In the genomic region with DNA sequence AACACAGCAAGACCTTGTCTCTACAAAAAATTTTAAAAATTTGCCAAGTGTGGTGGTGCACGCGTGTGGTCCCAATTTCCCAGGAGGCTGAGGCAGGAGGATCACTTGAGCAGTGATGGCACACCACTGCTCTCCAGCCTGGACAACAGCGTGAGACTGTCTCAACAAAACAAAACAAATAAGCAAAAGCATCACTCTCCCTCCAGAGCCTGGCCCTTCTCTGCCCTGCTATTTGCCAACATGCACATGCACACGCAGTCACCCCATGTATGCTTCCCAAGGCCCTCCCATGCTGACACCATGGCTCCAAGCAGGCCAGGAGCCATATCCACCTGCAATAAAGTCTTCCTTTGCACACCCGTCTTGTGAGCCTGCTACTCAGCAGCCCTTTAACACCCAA, we compare ENCODE assay signal across 29 cellular contexts. TPM values are rescaled to one million over a fixed set of nuclear protein-coding genes. Genes with fewer than 3 reads are reported as not detected.
DNase-seq lines count a peak whose midpoint lies in the region; ATAC-seq, FAIRE-seq and TF ChIP-seq lines count a peak whose summit lies in the region.
"Had no signal": no experiment of that assay in that cellular context is flagged by ENCODE, and none has a peak within 500 bp of the region (broad histone marks: within the 10 kb centered on the region; RNA-seq: fewer than 3 reads in every experiment).

No MANE protein-coding gene starts in this region.

- peak overlapping the region; percentile 100 for H3K27ac Mint-ChIP-seq in endothelial cell (ENCODE audit: unreplicated experiment)
- H3K27ac Mint-ChIP-seq: activated naive CD8-positive, alpha-beta T cell treated with anti-CD3 and anti-CD28 coated beads, Interleukin-2, amount 10 ng/mL, durations not matched to agents 7 days and 5 days; nephron progenitor cell had no signal

- H3K9me3 ChIP-seq in mammary epithelial cell (replicated peaks; ENCODE audit: insufficient read depth, low read length), result no peaks in the 10 kb centered on the region
- H3K9me3 ChIP-seq in breast epithelium, result no peaks in the 10 kb centered on the region
- no peaks in the 10 kb centered on the region for H3K9me3 ChIP-seq in Loucy (ENCODE audit: insufficient read depth, low read depth, low read length)
- no peaks in the 10 kb centered on the region for H3K9me3 ChIP-seq in sigmoid colon
- no peaks in the 10 kb centered on the region for H3K9me3 ChIP-seq in Peyer's patch
- H3K9me3 ChIP-seq: ascending aorta, left lung, pancreas, right atrium auricular region, spleen, tibial nerve had no signal

- no peaks in the 10 kb centered on the region for H3F3A ChIP-seq in Loucy (ENCODE audit: low read depth)

- H2AFZ ChIP-seq in mammary epithelial cell (ENCODE audit: low read depth, low read length), result no peak overlapping the region
- no peak overlapping the region for H2AFZ ChIP-seq in Loucy (ENCODE audit: low read length)

- BruUV-seq in mammary epithelial cell (replicated peaks; lab: Mats Ljungman, UMichigan), result no TSS peak

- H3K4me3 ChIP-seq in mammary epithelial cell (replicated peaks in 1 of 3; ENCODE audit: insufficient read depth in 1 of 3, low read depth in 2 of 3, low read length in 3 of 3), result no peak overlapping the region
- H3K4me3 ChIP-seq in breast epithelium, result no peak overlapping the region
- H3K4me3 ChIP-seq in Loucy (ENCODE audit: low read length, poor library complexity, severe bottlenecking), result peak overlapping the region; percentile 20
- no peak overlapping the region for H3K4me3 ChIP-seq in sigmoid colon
- H3K4me3 ChIP-seq in Peyer's patch, result no peak overlapping the region
- H3K4me3 ChIP-seq: ascending aorta, GM12878, right atrium auricular region, tibial nerve had no signal

- ATAC-seq in left cardiac atrium, result no peak
- ATAC-seq: GM12878, left lung, pancreas, T-cell had no signal

- in situ Hi-C loops in mammary epithelial cell (cut with MboI; ENCODE audit: low sequenced_read_pairs in 2 of 2), result no loop called here

- peaks cover 21% of the 10 kb centered on the region for H3K27me3 Mint-ChIP-seq in endothelial cell (ENCODE audit: unreplicated experiment)
- H3K27me3 Mint-ChIP-seq: activated naive CD8-positive, alpha-beta T cell treated with anti-CD3 and anti-CD28 coated beads, Interleukin-2, amount 10 ng/mL, durations not matched to agents 7 days and 5 days; T-cell had no signal

- H3K9ac ChIP-seq in mammary epithelial cell (ENCODE audit: insufficient read depth, low read length) (no peak overlapping the region), Loucy (ENCODE audit: low read depth, low read length, poor library complexity, severe bottlenecking) (no peak overlapping the region)

- H3K36me3 ChIP-seq in mammary epithelial cell (ENCODE audit: insufficient read depth, low read length) (no peaks in the 10 kb centered on the region), breast epithelium (no peaks in the 10 kb centered on the region), Loucy (ENCODE audit: insufficient read depth, low read length) (no peaks in the 10 kb centered on the region), sigmoid colon (no peaks in the 10 kb centered on the region), Peyer's patch (no peaks in the 10 kb centered on the region)
- H3K36me3 ChIP-seq: ascending aorta, left lung, pancreas, right atrium auricular region, spleen, tibial nerve had no signal

- WGBS in mammary epithelial cell (ENCODE audit: low coverage, missing lambda C conversion rate), result 95% methylated on average over 5 of the region's 5 CpGs
- 93% methylated on average over 5 of the region's 5 CpGs for WGBS in sigmoid colon, 2 donors

- no peak for TF ChIP-seq CTCF in mammary epithelial cell (conservative IDR thresholded peaks at IDR 0.05 in 1 of 2, IDR thresholded peaks at IDR 0.05 in 1 of 2; ENCODE audit: extremely low read depth in 1 of 2, insufficient read depth in 1 of 2, low read depth in 1 of 2, low read length in 2 of 2)
- no peak for TF ChIP-seq CTCF in breast epithelium (IDR thresholded peaks at IDR 0.05)
- no peak for TF ChIP-seq CTCF in Loucy (conservative IDR thresholded peaks at IDR 0.05; ENCODE audit: low read length)
- no peak for TF ChIP-seq CTCF in endothelial cell (IDR thresholded peaks at IDR 0.05; ENCODE audit: unreplicated experiment)
- no peak for TF ChIP-seq CTCF in sigmoid colon (IDR thresholded peaks at IDR 0.05)
- TF ChIP-seq CTCF in Peyer's patch (IDR thresholded peaks at IDR 0.05), result no peak

- H3K4me1 Mint-ChIP-seq in endothelial cell (ENCODE audit: unreplicated experiment), result peaks cover 20% of the 10 kb centered on the region

- peak overlapping the region; percentile 37 for H3K4me2 ChIP-seq in mammary epithelial cell (ENCODE audit: insufficient read depth, low read depth, low read length)
- H3K4me2 ChIP-seq in Loucy (ENCODE audit: low read depth, low read length, poor library complexity, severe bottlenecking), result peak overlapping the region; percentile 99

- intact Hi-C loops in mammary epithelial cell (cut with micrococcal nuclease), result loop anchor here (5.0 kb wide), 1 partner anchor 118 kb away; a partner anchor contains a TSS
- intact Hi-C loops in breast epithelium (cut with DNase I; ENCODE audit: low total_unique reads), result no loop called here
- intact Hi-C loops in sigmoid colon (cut with DNase I), result loop anchor here (5.0 kb wide), 2 partner anchors 42 to 348 kb away; no protein-coding TSS in a partner anchor
- intact Hi-C loops in left cardiac atrium (cut with DNase I), result loop anchor here in 1 of 2 donors (10.0 kb wide), 1 partner anchor 116 kb away; a partner anchor contains a TSS

- H3K79me2 ChIP-seq in mammary epithelial cell (ENCODE audit: insufficient read depth, low read length), result peaks cover 49% of the 10 kb centered on the region
- H3K79me2 ChIP-seq in Loucy (ENCODE audit: insufficient read depth, low read length), result peaks cover 26% of the 10 kb centered on the region

- H3K4me1 ChIP-seq in mammary epithelial cell (ENCODE audit: insufficient read depth, low read length) (peaks cover 6% of the 10 kb centered on the region), breast epithelium (peaks cover 5 to 9% of the 10 kb centered on the region in 2 donors), Loucy (ENCODE audit: insufficient read depth, low read length, poor library complexity, severe bottlenecking) (peaks cover 20% of the 10 kb centered on the region), sigmoid colon (peaks cover 0 to 34% (median 30%) of the 10 kb centered on the region in 4 donors), Peyer's patch (peaks cover 0 to 22% (median 10%) of the 10 kb centered on the region in 4 donors)

- TF ChIP-seq EP300 in sigmoid colon (IDR thresholded peaks at IDR 0.05), result no peak

- no peak overlapping the region for H3K27ac ChIP-seq in mammary epithelial cell (ENCODE audit: insufficient read depth, low read depth, low read length)
- H3K27ac ChIP-seq in breast epithelium, result no peak overlapping the region
- H3K27ac ChIP-seq in sigmoid colon, result no peak overlapping the region
- no peak overlapping the region for H3K27ac ChIP-seq in Peyer's patch
- H3K27ac ChIP-seq: ascending aorta, dorsolateral prefrontal cortex, HL-60, left lung, right atrium auricular region, spleen, tibial nerve had no signal

- peak overlapping the region; percentile 99 for H3K4me3 Mint-ChIP-seq in endothelial cell (ENCODE audit: unreplicated experiment)
- H3K4me3 Mint-ChIP-seq: activated naive CD8-positive, alpha-beta T cell treated with anti-CD3 and anti-CD28 coated beads, Interleukin-2, amount 10 ng/mL, durations not matched to agents 7 days and 5 days had no signal

- dilution Hi-C loops in mammary epithelial cell (cut with HindIII; ENCODE audit: low sequenced_read_pairs), result no loop called here

- H4K20me1 ChIP-seq in mammary epithelial cell (ENCODE audit: insufficient read depth, low read length) (no peaks in the 10 kb centered on the region), Loucy (ENCODE audit: insufficient read depth, low read length, poor library complexity, severe bottlenecking) (no peaks in the 10 kb centered on the region)

- no peak for DNase-seq in mammary epithelial cell
- DNase-seq in breast epithelium (ENCODE audit: low spot score in 2 of 2), result no peak
- DNase-seq in endothelial cell (ENCODE audit: low spot score), result no peak
- peak; percentile 22 for DNase-seq in sigmoid colon
- no peak for DNase-seq in Peyer's patch
- no peak for DNase-seq in left cardiac atrium
- DNase-seq in GM12891 (ENCODE audit: insufficient read length, low spot score), result no peak
- DNase-seq: activated CD4-positive, alpha-beta T cell treated with anti-CD3 and anti-CD28 coated beads for 1 hour; activated gamma-delta T cell; activated naive CD8-positive, alpha-beta T cell treated with anti-CD3 and anti-CD28 coated beads, Interleukin-2, amount 10 ng/mL, durations not matched to agents 7 days and 5 days; activated T-cell treated with anti-CD3 and anti-CD28 coated beads, Interleukin-2, amount 50 U/mL, for 1 hour; cerebellar nuclear complex; dorsolateral prefrontal cortex; left lung; NCI-H1092 treated with DMSO at 0.1 percent for 48 hours; NCI-H187 treated with DMSO at 0.1 percent for 48 hours; NCI-H524 treated with DMSO at 0.1 percent for 48 hours; nephron progenitor cell; pancreas; spleen; T-cell had no signal

- no peaks in the 10 kb centered on the region for H3K36me3 Mint-ChIP-seq in endothelial cell (ENCODE audit: low read depth, unreplicated experiment)
- H3K36me3 Mint-ChIP-seq: T-cell had no signal

- no peak for FAIRE-seq in GM12891 (lab: Jason Lieb, UNC)
- FAIRE-seq: GM12878, pancreas, RCC 7860, TTC549 had no signal

- no peak for TF ChIP-seq POLR2A in breast epithelium (IDR thresholded peaks at IDR 0.05)
- no peak for TF ChIP-seq POLR2A in sigmoid colon (IDR thresholded peaks at IDR 0.05)
- no peak for TF ChIP-seq POLR2A in Peyer's patch (IDR thresholded peaks at IDR 0.05)
- TF ChIP-seq POLR2A in GM12891 (IDR thresholded peaks at IDR 0.05; ENCODE audit: low read depth, low read length), result no peak

- H3K9me3 Mint-ChIP-seq in endothelial cell (ENCODE audit: unreplicated experiment), result no peaks in the 10 kb centered on the region
- H3K9me3 Mint-ChIP-seq: activated naive CD8-positive, alpha-beta T cell treated with anti-CD3 and anti-CD28 coated beads, Interleukin-2, amount 10 ng/mL, durations not matched to agents 7 days and 5 days; nephron progenitor cell; T-cell had no signal

- H3K9me2 ChIP-seq in Loucy (replicated peaks; ENCODE audit: low read depth, low read length), result no peaks in the 10 kb centered on the region

- CTCF ChIA-PET in mammary epithelial cell (lab: Charles Lee; ENCODE audit: low non-redundant PET), result interaction anchor here (0.7 kb wide), 1 partner anchor 53 kb away, joined by 5 read pairs; no protein-coding TSS in a partner anchor

- H3K27me3 ChIP-seq in mammary epithelial cell (ENCODE audit: insufficient read depth, low read length) (no peaks in the 10 kb centered on the region), breast epithelium (no peaks in the 10 kb centered on the region), Loucy (ENCODE audit: insufficient read depth, low read length, poor library complexity, severe bottlenecking) (no peaks in the 10 kb centered on the region), sigmoid colon (no peaks in the 10 kb centered on the region), Peyer's patch (no peaks in the 10 kb centered on the region)
- H3K27me3 ChIP-seq: ascending aorta, dorsolateral prefrontal cortex, left lung, pancreas, right atrium auricular region, spleen, tibial nerve had no signal

RNA-seq across cellular contexts. Expression of a gene that starts 2.1 kb away (rescaled TPM):
- total RNA-seq in mammary epithelial cell, result 1 to 10 TPM; 4.0 to 5.6 TPM
- 6.4 TPM for polyA plus RNA-seq in mammary epithelial cell
- 3.9 TPM for polyA minus RNA-seq in mammary epithelial cell
- total RNA-seq in breast epithelium, result 10 to 100 TPM in 1 of 3 donors, 1 to 10 TPM in 2; 4.5 to 10.7 (median 9.5) TPM
- total RNA-seq in endothelial cell (ENCODE audit: unreplicated experiment), result 12.1 TPM
- 10 to 100 TPM in 1 of 4 donors, 1 to 10 TPM in 3; 5.3 to 16.1 (median 9.0) TPM for total RNA-seq in sigmoid colon
- polyA plus RNA-seq in sigmoid colon, result 10 to 100 TPM; 14.6 to 20.4 (median 18.3) TPM
- total RNA-seq in Peyer's patch, result 10 to 100 TPM in 2 of 4 donors, 1 to 10 TPM in 2; 6.9 to 44.6 (median 10.8) TPM
- total RNA-seq in left cardiac atrium, result 1 to 10 TPM; 6.1 to 8.0 TPM
- polyA plus RNA-seq in GM12891 (2012; ENCODE audit: low read depth, missing spikeins), result 5.4 TPM
- total RNA-seq: ascending aorta had no signal

RNA-seq across cellular contexts. Expression of a gene that starts 2.2 kb away (rescaled TPM):
- 10 to 100 TPM; 27.2 to 35.9 TPM for total RNA-seq in mammary epithelial cell
- polyA plus RNA-seq in mammary epithelial cell, result 38.1 TPM
- 32.7 TPM for polyA minus RNA-seq in mammary epithelial cell
- total RNA-seq in breast epithelium, result 10 to 100 TPM; 12.5 to 14.5 (median 14.1) TPM
- total RNA-seq in endothelial cell (ENCODE audit: unreplicated experiment), result 41.8 TPM
- total RNA-seq in sigmoid colon, result 10 to 100 TPM; 10.3 to 33.8 (median 11.7) TPM
- polyA plus RNA-seq in sigmoid colon, result 10 to 100 TPM; 10.6 to 27.0 (median 13.8) TPM
- total RNA-seq in Peyer's patch, result 10 to 100 TPM; 12.1 to 19.5 (median 16.6) TPM
- total RNA-seq in left cardiac atrium, result 10 to 100 TPM; 32.9 to 39.5 TPM
- polyA plus RNA-seq in GM12891 (2012; ENCODE audit: low read depth, missing spikeins), result 34.9 TPM
